ENCODE assay signal across 36 cellular contexts in the genomic region with DNA sequence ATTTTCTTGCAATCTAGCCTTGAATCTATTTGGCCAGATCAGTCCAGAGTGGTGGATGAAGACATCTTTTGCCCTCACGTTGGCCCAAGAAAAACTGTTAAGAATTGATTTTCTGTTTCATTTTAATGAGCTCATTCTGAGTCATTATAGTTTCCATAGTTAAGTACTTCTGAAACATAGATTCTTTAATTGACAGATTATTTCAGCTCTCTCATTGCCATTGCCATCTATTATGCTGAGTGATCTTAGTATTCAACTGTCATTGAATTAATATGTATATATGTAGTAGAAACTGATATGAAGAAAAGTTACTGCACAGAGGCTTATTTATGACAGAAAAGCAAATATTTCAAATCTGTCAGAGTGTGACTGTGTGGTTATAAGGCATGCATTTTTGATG. TPM values are rescaled to one million over a fixed set of nuclear protein-coding genes. Genes with fewer than 3 reads are reported as not detected.
"Had no signal": no experiment of that assay in that cellular context is flagged by ENCODE, and none has a peak within 500 bp of the region (broad histone marks: within the 10 kb centered on the region; RNA-seq: fewer than 3 reads in every experiment).

No MANE protein-coding gene starts in this region.

- ATAC-seq: activated CD4-positive, alpha-beta T cell treated with anti-CD3 and anti-CD28 coated beads for 36 hours; activated T-cell treated with anti-CD3 and anti-CD28 coated beads, Interleukin-2, amount 50 U/mL, for 4 hours; Panc1 had no signal

- H3K27ac Mint-ChIP-seq: activated CD4-positive, alpha-beta memory T cell treated with anti-CD3 and anti-CD28 coated beads for 36 hours; activated CD4-positive, alpha-beta T cell treated with anti-CD3 and anti-CD28 coated beads for 36 hours; activated naive CD8-positive, alpha-beta T cell treated with anti-CD3 and anti-CD28 coated beads for 36 hours; activated T-helper 1 cell treated with anti-CD3 and anti-CD28 coated beads, Interleukin-12 subunit alpha, Interleukin-12 subunit beta, Interleukin-2, Interleukin-4 antibody, amounts not matched to agents 30 ng/mL and 10 ng/mL and 1 ng/mL, durations not matched to agents 14 hours and 24 hours and 36 hours had no signal

- H3K4me1 Mint-ChIP-seq: activated CD4-positive, alpha-beta T cell treated with anti-CD3 and anti-CD28 coated beads for 36 hours; activated naive CD8-positive, alpha-beta T cell treated with anti-CD3 and anti-CD28 coated beads for 36 hours had no signal

- H3K9me3 Mint-ChIP-seq: activated T-cell treated with anti-CD3 and anti-CD28 coated beads, Interleukin-2, amount 50 U/mL, for 4 hours had no signal

- H3K4me3 ChIP-seq: MG63, SJCRH30, SK-N-MC had no signal

- H3K27ac ChIP-seq: brain microvascular endothelial cell, SJCRH30, SK-N-MC, WERI-Rb-1 had no signal

- H3K36me3 Mint-ChIP-seq: activated CD4-positive, alpha-beta memory T cell treated with anti-CD3 and anti-CD28 coated beads for 36 hours had no signal

- H3K9me3 ChIP-seq: MG63, SJCRH30 had no signal

- H3K27me3 Mint-ChIP-seq: activated CD4-positive, alpha-beta memory T cell treated with anti-CD3 and anti-CD28 coated beads for 36 hours; activated CD4-positive, alpha-beta T cell treated with anti-CD3 and anti-CD28 coated beads for 36 hours; activated naive CD8-positive, alpha-beta T cell treated with anti-CD3 and anti-CD28 coated beads for 36 hours had no signal

- H3K4me1 ChIP-seq: SJCRH30 had no signal

- H3K36me3 ChIP-seq: brain microvascular endothelial cell, MG63, SJCRH30, WERI-Rb-1 had no signal

- H3K4me3 Mint-ChIP-seq: activated CD4-positive, alpha-beta memory T cell treated with anti-CD3 and anti-CD28 coated beads for 36 hours; activated CD4-positive, alpha-beta T cell treated with anti-CD3 and anti-CD28 coated beads for 36 hours; activated naive CD8-positive, alpha-beta T cell treated with anti-CD3 and anti-CD28 coated beads for 36 hours; activated T-cell treated with anti-CD3 and anti-CD28 coated beads, Interleukin-2, amount 50 U/mL, for 4 hours; activated T-helper 1 cell treated with anti-CD3 and anti-CD28 coated beads, Interleukin-12 subunit alpha, Interleukin-12 subunit beta, Interleukin-2, Interleukin-4 antibody, amounts not matched to agents 30 ng/mL and 10 ng/mL and 1 ng/mL, durations not matched to agents 14 hours and 24 hours and 36 hours had no signal

- DNase-seq: activated CD4-positive, alpha-beta memory T cell treated with anti-CD3 and anti-CD28 coated beads for 36 hours; activated CD4-positive, alpha-beta T cell treated with anti-CD3 and anti-CD28 coated beads for 36 hours; activated CD4-positive, alpha-beta T cell treated with anti-CD3 and anti-CD28 coated beads, Interleukin-2, amount 50 U/mL, for 1 hour; activated CD4-positive, CD25-positive, alpha-beta regulatory T cell; activated CD8-positive, alpha-beta memory T cell treated with anti-CD3 and anti-CD28 coated beads, Interleukin-2, amount 50 U/mL, for 4 hours; activated effector memory CD4-positive, alpha-beta T cell treated with anti-CD3 and anti-CD28 coated beads, Interleukin-2, amount 50 U/mL, for 16 hours; activated naive CD4-positive, alpha-beta T cell; activated naive CD4-positive, alpha-beta T cell treated with anti-CD3 and anti-CD28 coated beads, Interleukin-2, amount 50 U/mL, for 16 hours; activated naive CD8-positive, alpha-beta T cell treated with anti-CD3 and anti-CD28 coated beads for 36 hours; activated T-cell treated with anti-CD3 and anti-CD28 coated beads for 4 hours; activated T-cell treated with anti-CD3 and anti-CD28 coated beads, Interleukin-2, amount 50 U/mL, for 4 hours; amniotic stem cell; aorta; brain microvascular endothelial cell; central memory CD4-positive, alpha-beta T cell; Kasumi-1; MG63; NCI-H1048; NCI-H1105 treated with DMSO at 0.1 percent for 48 hours; NCI-H1436; NCI-H1694 treated with DMSO at 0.1 percent for 48 hours; NCI-H2029; NCI-H345; NCI-H524 treated with DMSO at 0.1 percent for 48 hours; SHP77; SJCRH30; T1000; WERI-Rb-1 had no signal

- H3K27me3 ChIP-seq: brain microvascular endothelial cell, MG63, SJCRH30 had no signal

RNA-seq across cellular contexts. Expression of gene PPP1R2C, which starts 45.5 kb away (rescaled TPM):
- total RNA-seq: activated CD4-positive, alpha-beta memory T cell treated with anti-CD3 and anti-CD28 coated beads for 36 hours; activated CD4-positive, alpha-beta T cell treated with anti-CD3 and anti-CD28 coated beads for 36 hours; activated naive CD8-positive, alpha-beta T cell treated with anti-CD3 and anti-CD28 coated beads for 36 hours; activated T-cell treated with anti-CD3 and anti-CD28 coated beads, Interleukin-2, amount 50 U/mL, for 4 hours; activated T-helper 1 cell treated with anti-CD3 and anti-CD28 coated beads, Interleukin-12 subunit alpha, Interleukin-12 subunit beta, Interleukin-2, Interleukin-4 antibody, amounts not matched to agents 30 ng/mL and 10 ng/mL and 1 ng/mL, durations not matched to agents 14 hours and 24 hours and 36 hours; aorta; cerebellum; NCI-H460; RPMI7951; SJCRH30; T-helper 1 cell treated with Interleukin-12 subunit alpha and Interleukin-12 subunit beta and Interleukin-4 antibody, amounts not matched to agents 30 ng/mL and 1 ng/mL, for 36 hours; T-helper 2 cell treated with Interferon-gamma antibody and Interleukin-4, amounts not matched to agents 100 ng/mL and 5 ng/mL, for 36 hours had no signal
